ENCODE assay signal across 1 cellular context in the genomic region with DNA sequence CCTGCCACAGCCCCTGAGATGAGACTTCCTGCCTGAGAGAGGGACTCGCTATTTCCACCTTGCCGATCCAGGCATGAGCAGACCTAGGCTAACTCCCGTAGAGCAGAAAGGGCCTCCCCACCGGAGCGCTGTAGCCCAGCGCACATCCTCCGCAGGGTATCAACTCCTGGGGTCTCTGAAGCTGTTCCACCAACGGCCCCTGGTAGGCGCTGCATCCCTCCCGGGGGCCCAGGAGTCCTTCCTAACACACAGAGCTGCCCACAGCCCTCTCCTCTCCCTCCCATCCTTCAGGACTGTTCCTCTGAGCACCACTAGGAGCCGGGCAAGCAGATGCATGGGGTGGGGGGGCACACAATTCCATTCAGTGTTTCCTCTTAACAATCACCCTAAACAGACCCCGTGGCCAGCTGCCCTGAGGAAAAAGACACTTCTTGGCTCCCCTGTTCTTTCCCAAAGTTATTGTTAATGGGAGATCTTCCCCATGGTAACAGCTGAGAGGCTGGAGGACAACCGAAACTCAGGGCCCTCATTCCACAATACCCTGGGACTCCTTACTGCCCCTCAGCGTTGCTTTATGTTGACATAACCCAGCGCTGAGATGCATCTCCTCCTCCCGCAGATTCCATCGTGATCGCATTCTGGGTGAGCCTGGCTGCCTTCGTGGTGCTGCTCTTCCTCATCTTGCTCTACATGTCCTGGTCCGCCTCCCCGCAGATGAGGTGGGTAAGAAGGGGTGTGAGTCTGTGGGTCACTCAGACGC.
TF ChIP-seq lines count a peak whose summit lies in the region.

No MANE protein-coding gene starts in this region.

TF ChIP-seq in endothelial cell of umbilical vein, 7 proteins besides CTCF, POLR2A, EP300 and RAD21:
- TF ChIP-seq JUN (IDR thresholded peaks at IDR 0.05; ENCODE audit: borderline replicate concordance, insufficient read depth, insufficient read length, low read depth) (no peak), FOS (IDR thresholded peaks at IDR 0.05; ENCODE audit: borderline replicate concordance, insufficient read depth, low read length) (no peak), EZH2 (IDR thresholded peaks at IDR 0.05; ENCODE audit: borderline replicate concordance, low read depth, low read length, severe bottlenecking) (no peak), GATA2 (IDR thresholded peaks at IDR 0.05; ENCODE audit: insufficient read depth, insufficient read length, low read depth, low read length) (no peak)
- TF ChIP-seq, protein P1, sequence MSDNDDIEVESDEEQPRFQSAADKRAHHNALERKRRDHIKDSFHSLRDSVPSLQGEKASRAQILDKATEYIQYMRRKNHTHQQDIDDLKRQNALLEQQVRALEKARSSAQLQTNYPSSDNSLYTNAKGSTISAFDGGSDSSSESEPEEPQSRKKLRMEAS (IDR thresholded peaks at IDR 0.05; ENCODE audit: insufficient read depth, insufficient read length) = no peak
